In the genomic region with DNA sequence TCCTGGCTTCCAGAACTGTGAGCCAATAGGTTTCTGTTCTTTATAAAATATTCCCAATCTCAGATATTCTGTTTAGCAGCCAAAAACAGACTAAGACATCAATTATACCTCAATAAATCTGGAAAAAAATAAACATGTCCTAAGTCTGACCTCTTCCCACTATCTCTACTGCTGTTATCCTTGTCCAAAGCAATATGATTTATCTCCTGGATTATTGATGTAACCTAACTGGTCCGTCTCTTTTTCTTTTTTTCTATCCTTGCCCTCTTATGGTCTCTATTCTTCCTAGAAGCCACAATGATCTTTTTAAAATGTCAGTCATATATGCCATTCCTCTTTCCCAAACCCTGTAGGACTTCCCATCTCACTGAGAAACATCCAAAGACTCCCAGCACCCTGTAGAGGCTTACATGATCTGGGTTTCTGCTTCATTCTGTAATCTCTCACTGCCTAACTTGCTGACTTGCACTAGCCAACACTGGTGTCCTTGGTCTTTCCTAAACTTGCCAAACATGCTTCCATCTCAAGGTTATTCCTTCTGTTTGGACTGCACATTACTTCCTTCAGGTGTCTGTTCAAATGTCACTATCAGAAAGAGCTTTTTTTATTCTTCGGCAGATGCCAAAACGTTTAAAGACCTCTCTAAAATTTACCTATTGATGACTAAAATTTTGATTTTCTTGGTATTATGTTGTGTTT, we compare ENCODE assay signal across 19 cellular contexts. TPM values are rescaled to one million over a fixed set of nuclear protein-coding genes. Genes with fewer than 3 reads are reported as not detected.
DNase-seq lines count a peak whose midpoint lies in the region; ATAC-seq, FAIRE-seq and TF ChIP-seq lines count a peak whose summit lies in the region.
"Had no signal": no experiment of that assay in that cellular context is flagged by ENCODE, and none has a peak within 500 bp of the region (broad histone marks: within the 10 kb centered on the region; RNA-seq: fewer than 3 reads in every experiment).

No MANE protein-coding gene starts in this region.

- H3K9me2 ChIP-seq in SK-N-SH = no peaks in the 10 kb centered on the region

- H3K9me3 ChIP-seq in pancreas (no peaks in the 10 kb centered on the region), SK-N-SH (no peaks in the 10 kb centered on the region), upper lobe of left lung (no peaks in the 10 kb centered on the region)

- H4K20me1 ChIP-seq in SK-N-SH (ENCODE audit: insufficient read depth) = peaks cover 8% of the 10 kb centered on the region; the same call in 1 of the 2 replicates

- no peak for ATAC-seq in stimulated activated naive CD8-positive, alpha-beta T cell treated with anti-CD3 and anti-CD28 coated beads, Interleukin-15, amount 100 ng/mL, for 72 hours
- peak; percentile 67 to 91 (median 76) for ATAC-seq in pancreas
- no peak for ATAC-seq in upper lobe of left lung (ENCODE audit: low FRiP score in 2 of 2)
- ATAC-seq: GM12878 had no signal

- peaks cover 10% of the 10 kb centered on the region for H3K4me1 Mint-ChIP-seq in stimulated activated naive CD8-positive, alpha-beta T cell treated with anti-CD3 and anti-CD28 coated beads, Interleukin-15, Interleukin-2, amounts not matched to agents 100 ng/mL and 50 ng/mL, for 24 hours (ENCODE audit: low read depth)
- H3K4me1 Mint-ChIP-seq in stimulated activated naive CD8-positive, alpha-beta T cell treated with anti-CD3 and anti-CD28 coated beads, Interleukin-15, amount 100 ng/mL, for 72 hours = peaks cover 6% of the 10 kb centered on the region

- H3K27ac ChIP-seq in pancreas (peak overlapping the region in 1 of 4 donors; percentile 20), SK-N-SH (ENCODE audit: low read depth in 2 of 2, low read length in 1 of 2) (no peak overlapping the region), upper lobe of left lung (no peak overlapping the region)

- TF ChIP-seq RAD21 in SK-N-SH (IDR thresholded peaks at IDR 0.05; ENCODE audit: low read length) = no peak

- FAIRE-seq in bronchial epithelial cell (lab: Jason Lieb, UNC) (peak; percentile 55), pancreas (lab: Jason Lieb, UNC) (no peak)
- FAIRE-seq: GM12878 had no signal

- TF ChIP-seq EP300 in SK-N-SH (IDR thresholded peaks at IDR 0.05; ENCODE audit: borderline replicate concordance in 1 of 2, low read depth in 1 of 2, low read length in 1 of 2) = no peak
- TF ChIP-seq EP300 in upper lobe of left lung (IDR thresholded peaks at IDR 0.05) = no peak

- H3K36me3 Mint-ChIP-seq in stimulated activated naive CD8-positive, alpha-beta T cell treated with anti-CD3 and anti-CD28 coated beads, Interleukin-15, Interleukin-2, amounts not matched to agents 100 ng/mL and 50 ng/mL, for 24 hours (ENCODE audit: low read depth) = peaks cover 9% of the 10 kb centered on the region

- CTCF ChIA-PET in HEK293T (lab: Yijun Ruan, JAX) (no interaction called here), SK-N-SH (lab: Yijun Ruan, JAX) (interaction anchor here (1.0 kb wide), 1 partner anchor 13 kb away, joined by 5 read pairs; no protein-coding TSS in a partner anchor)

- TF ChIP-seq POLR2A in upper lobe of left lung (IDR thresholded peaks at IDR 0.05) = no peak

- H3K79me2 ChIP-seq in SK-N-SH (ENCODE audit: insufficient read depth) = peaks cover 24% of the 10 kb centered on the region

- DNase-seq in stimulated activated naive CD8-positive, alpha-beta T cell treated with anti-CD3 and anti-CD28 coated beads, Interleukin-15, amount 100 ng/mL, for 72 hours = no peak
- DNase-seq in HEK293T (ENCODE audit: extremely low spot score) (no peak), bronchial epithelial cell (ENCODE audit: low read depth) (no peak), pancreas (no peak), foreskin fibroblast (no peak), SK-N-SH (no peak), upper lobe of left lung (no peak)
- DNase-seq: C1 segment of cervical spinal cord; Calu3; CD4-positive, alpha-beta memory T cell; COR-L47; DMS53; EL; GDM1; GOT3; H7; HCEC 1CT had no signal

- POLR2A ChIA-PET in HEK293T (lab: Yijun Ruan, JAX) (no interaction called here), SK-N-SH (lab: Yijun Ruan, JAX) (no interaction called here)

- no peak overlapping the region for H3K9ac ChIP-seq in SK-N-SH

- H3K27ac Mint-ChIP-seq in stimulated activated naive CD8-positive, alpha-beta T cell treated with anti-CD3 and anti-CD28 coated beads, Interleukin-15, Interleukin-2, amounts not matched to agents 100 ng/mL and 50 ng/mL, for 24 hours = peak overlapping the region; percentile 8
- H3K27ac Mint-ChIP-seq in stimulated activated naive CD8-positive, alpha-beta T cell treated with anti-CD3 and anti-CD28 coated beads, Interleukin-15, amount 100 ng/mL, for 72 hours = no peak overlapping the region

- H3K27me3 Mint-ChIP-seq in stimulated activated naive CD8-positive, alpha-beta T cell treated with anti-CD3 and anti-CD28 coated beads, Interleukin-15, Interleukin-2, amounts not matched to agents 100 ng/mL and 50 ng/mL, for 24 hours = no peaks in the 10 kb centered on the region
- H3K27me3 Mint-ChIP-seq in stimulated activated naive CD8-positive, alpha-beta T cell treated with anti-CD3 and anti-CD28 coated beads, Interleukin-15, amount 100 ng/mL, for 72 hours = no peaks in the 10 kb centered on the region
- H3K27me3 Mint-ChIP-seq: CD4-positive, alpha-beta memory T cell had no signal

- H3F3A ChIP-seq in SK-N-SH (replicated peaks; ENCODE audit: insufficient read depth) = no peaks in the 10 kb centered on the region

- no peaks in the 10 kb centered on the region for H3K9me3 Mint-ChIP-seq in stimulated activated naive CD8-positive, alpha-beta T cell treated with anti-CD3 and anti-CD28 coated beads, Interleukin-15, Interleukin-2, amounts not matched to agents 100 ng/mL and 50 ng/mL, for 24 hours
- H3K9me3 Mint-ChIP-seq in stimulated activated naive CD8-positive, alpha-beta T cell treated with anti-CD3 and anti-CD28 coated beads, Interleukin-15, amount 100 ng/mL, for 72 hours = no peaks in the 10 kb centered on the region
- H3K9me3 Mint-ChIP-seq: CD4-positive, alpha-beta memory T cell had no signal

- no peaks in the 10 kb centered on the region for H3K36me3 ChIP-seq in bronchial epithelial cell (ENCODE audit: control insufficient read depth, insufficient read depth, low read length)
- H3K36me3 ChIP-seq in pancreas = no peaks in the 10 kb centered on the region
- no peaks in the 10 kb centered on the region for H3K36me3 ChIP-seq in SK-N-SH (replicated peaks in 1 of 2; ENCODE audit: control insufficient read depth in 1 of 2, insufficient read depth in 2 of 2, low read length in 1 of 2)
- no peaks in the 10 kb centered on the region for H3K36me3 ChIP-seq in upper lobe of left lung

- H3K4me3 ChIP-seq in bronchial epithelial cell (ENCODE audit: low read depth, low read length) (no peak overlapping the region), pancreas (no peak overlapping the region), foreskin fibroblast (ENCODE audit: low read depth in 1 of 2, low read length in 2 of 2) (no peak overlapping the region), SK-N-SH (ENCODE audit: low read depth in 2 of 2, low read length in 1 of 2) (no peak overlapping the region), upper lobe of left lung (no peak overlapping the region)
- H3K4me3 ChIP-seq: GM12878 had no signal

- no peak overlapping the region for H2AFZ ChIP-seq in SK-N-SH (ENCODE audit: low read depth)

- H3K27me3 ChIP-seq in bronchial epithelial cell (ENCODE audit: control insufficient read depth, insufficient read depth, low read length) (no peaks in the 10 kb centered on the region), pancreas (no peaks in the 10 kb centered on the region), SK-N-SH (ENCODE audit: insufficient read depth) (no peaks in the 10 kb centered on the region), upper lobe of left lung (no peaks in the 10 kb centered on the region)

- H3K4me1 ChIP-seq in pancreas = peaks cover 20 to 29% (median 20%) of the 10 kb centered on the region in 3 donors
- H3K4me1 ChIP-seq in SK-N-SH (ENCODE audit: control insufficient read depth in 1 of 2, insufficient read depth in 2 of 2, low read depth in 1 of 2, low read length in 1 of 2) = peaks cover 7 to 8% of the 10 kb centered on the region in 2 experiments; a peak in 2 of 4 replicates
- H3K4me1 ChIP-seq in upper lobe of left lung = peaks cover 12 to 23% (median 12%) of the 10 kb centered on the region in 4 donors

- H3K4me2 ChIP-seq in SK-N-SH = no peak overlapping the region

- intact Hi-C loops in pancreas (cut with DNase I) = no loop called here

- no peak overlapping the region for H3K4me3 Mint-ChIP-seq in stimulated activated naive CD8-positive, alpha-beta T cell treated with anti-CD3 and anti-CD28 coated beads, Interleukin-15, Interleukin-2, amounts not matched to agents 100 ng/mL and 50 ng/mL, for 24 hours
- no peak overlapping the region for H3K4me3 Mint-ChIP-seq in stimulated activated naive CD8-positive, alpha-beta T cell treated with anti-CD3 and anti-CD28 coated beads, Interleukin-15, amount 100 ng/mL, for 72 hours
- H3K4me3 Mint-ChIP-seq: CD4-positive, alpha-beta memory T cell had no signal

- 13 to 23% methylated on average over 3 of the region's 3 CpGs for whole genome bisulfite sequencing in pancreas, 2 donors
- 88% methylated on average over 3 of the region's 3 CpGs for WGBS in SK-N-SH (ENCODE audit: low lambda C conversion rate)
- WGBS in upper lobe of left lung, 2 donors = 82 to 85% methylated on average over 3 of the region's 3 CpGs

- TF ChIP-seq CTCF in bronchial epithelial cell (IDR thresholded peaks at IDR 0.05; ENCODE audit: insufficient read depth, low read length, severe bottlenecking) (no peak), pancreas (IDR thresholded peaks at IDR 0.05) (no peak), foreskin fibroblast (IDR thresholded peaks at IDR 0.05; ENCODE audit: low read depth, low read length) (no peak), SK-N-SH (IDR thresholded peaks at IDR 0.05) (no peak), upper lobe of left lung (IDR thresholded peaks at IDR 0.05) (no peak)

TF ChIP-seq in SK-N-SH, 30 proteins besides CTCF, POLR2A, EP300 and RAD21 (continues in another document):
- TF ChIP-seq CHD2 (IDR thresholded peaks at IDR 0.05; ENCODE audit: low read length, partially characterized antibody) (no peak), FOSL2 (IDR thresholded peaks at IDR 0.05; ENCODE audit: borderline replicate concordance, low read depth) (no peak), EZH2phosphoT487 (IDR thresholded peaks at IDR 0.05; ENCODE audit: borderline replicate concordance, low read depth) (no peak), RFX5 (IDR thresholded peaks at IDR 0.05; ENCODE audit: low read length) (no peak), GABPA (IDR thresholded peaks at IDR 0.05; ENCODE audit: low read depth) (no peak)

RNA-seq across cellular contexts. Expression of a gene that starts 13.1 kb away (rescaled TPM):
- total RNA-seq in bronchial epithelial cell (28.4 and 34.3 TPM in 2 replicates), pancreas (10 to 100 TPM; 15.8 to 27.7 (median 17.7) TPM), upper lobe of left lung (10 to 100 TPM; 21.0 to 83.8 (median 28.3) TPM)
- polyA plus RNA-seq in pancreas (10 to 100 TPM in 1 of 2 donors, 1 to 10 TPM in 1; 5.4 to 15.1 TPM), SK-N-SH (2012; rRNA removed) (15.8 and 18.5 TPM in 2 replicates)
- polyA plus RNA-seq in SK-N-SH (2012; cell fraction: cytosol; rRNA removed) = 13.4 and 13.6 TPM in 2 replicates
- polyA plus RNA-seq in SK-N-SH (2012; cell fraction: nucleus; rRNA removed) = 23.2 and 35.4 TPM in 2 replicates

Comparison
In these comparisons a context has a peak if more than half of its experiments do, and no peak if none do; other contexts are left out.
1. ATAC-seq: peak in pancreas (4 of 4); none in stimulated activated naive CD8-positive, alpha-beta T cell treated with anti-CD3 and anti-CD28 coated beads, Interleukin-15, amount 100 ng/mL, for 72 hours (single experiment) and upper lobe of left lung (0 of 2).